Comparison of ENCODE assay signal across 14 cellular contexts in genomic region chr5:137055271-137055872, GRCh38.
"Had no signal": no experiment of that assay in that cellular context is flagged by ENCODE, and none has a peak within 500 bp of the region (broad histone marks: within the 10 kb centered on the region; RNA-seq: fewer than 3 reads in every experiment).

No MANE protein-coding gene starts in this region.

- H3K4me1 ChIP-seq: foreskin keratinocyte, thyroid gland, uterus had no signal

- H3K27ac ChIP-seq: ascending aorta, epithelial cell of prostate, foreskin keratinocyte, thyroid gland, uterus had no signal

- DNase-seq: activated B cell treated with CpG ODN at 0.5 μM for 24 hours; activated CD4-positive, alpha-beta T cell treated with anti-CD3 and anti-CD28 coated beads, Interleukin-2, amount 10 ng/mL, durations not matched to agents 24 days and 14 days; activated naive CD4-positive, alpha-beta T cell treated with Interleukin-2 at 50 U/mL for 16 hours; foreskin keratinocyte; glutamatergic neuron; hypothalamus; posterior cingulate gyrus; small intestine; SW 1271; thyroid gland; uterus had no signal

- ATAC-seq: foreskin keratinocyte; natural killer cell treated with Interleukin-12 subunit alpha and Interleukin-12 subunit beta and Interleukin-15 and Interleukin-18, amount 100 ng/mL, for 72 hours had no signal

- H3K9me3 ChIP-seq: ascending aorta, thyroid gland, uterus had no signal

- H3K36me3 ChIP-seq: ascending aorta, thyroid gland, uterus had no signal

- H3K27me3 ChIP-seq: ascending aorta, foreskin keratinocyte, thyroid gland, uterus had no signal

- H3K4me3 ChIP-seq: ascending aorta, thyroid gland, uterus had no signal
